ENCODE assay signal across 9 cellular contexts in the genomic region with DNA sequence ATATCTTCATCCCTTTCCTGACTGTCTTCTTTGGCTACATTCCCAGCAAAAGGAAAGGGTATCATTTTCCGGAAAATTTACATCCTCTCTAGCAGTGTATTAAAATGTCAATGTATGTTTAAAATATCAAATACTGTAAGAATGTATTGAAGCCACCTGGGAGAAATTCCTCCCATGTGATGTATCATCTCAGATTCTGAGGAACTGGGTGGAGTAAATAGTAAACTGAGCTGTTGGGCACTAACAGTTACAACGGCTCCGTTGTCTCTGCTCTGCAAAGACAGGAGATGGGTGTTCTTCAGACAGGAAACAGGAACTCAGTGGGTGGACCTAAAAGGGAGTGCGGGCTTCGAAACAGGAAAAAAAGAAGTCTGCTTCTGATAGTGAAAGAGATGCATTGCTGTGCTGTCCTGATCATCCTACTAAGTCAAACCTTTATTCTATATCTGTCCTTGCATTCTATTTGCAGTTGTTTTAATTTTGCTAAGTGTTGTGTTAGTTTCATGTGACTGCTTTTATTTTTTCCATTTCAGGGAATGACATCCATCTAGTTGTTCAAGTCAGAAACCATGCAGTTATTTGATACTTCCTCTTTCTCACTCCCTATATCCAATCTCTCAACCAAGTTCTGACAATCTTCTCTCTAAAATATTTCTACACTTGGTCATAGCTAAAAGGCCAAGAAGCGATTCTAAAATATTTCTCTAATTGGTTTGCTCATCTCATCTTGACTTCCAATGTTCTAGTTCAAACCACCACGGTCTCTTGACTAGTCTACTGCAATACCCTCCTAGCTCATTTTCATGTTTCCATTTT. TPM values are rescaled to one million over a fixed set of nuclear protein-coding genes. Genes with fewer than 3 reads are reported as not detected.
DNase-seq lines count a peak whose midpoint lies in the region; ATAC-seq and TF ChIP-seq lines count a peak whose summit lies in the region.
"Had no signal": no experiment of that assay in that cellular context is flagged by ENCODE, and none has a peak within 500 bp of the region (broad histone marks: within the 10 kb centered on the region; RNA-seq: fewer than 3 reads in every experiment).

No MANE protein-coding gene starts in this region.

- H4K20me1 ChIP-seq in GM23338 (replicated peaks; ENCODE audit: insufficient read depth) = no peaks in the 10 kb centered on the region

- no peak overlapping the region for H2AFZ ChIP-seq in GM23338

- no peaks in the 10 kb centered on the region for H3K9me3 Mint-ChIP-seq in GM23338

- ATAC-seq in GM18861 (IDR thresholded peaks at IDR 0.05; ENCODE audit: unreplicated experiment) (peak; percentile 50), HG02759 (IDR thresholded peaks at IDR 0.05; ENCODE audit: unreplicated experiment) (peak; percentile 45), upper lobe of right lung (peak; percentile 72), GM19455 (IDR thresholded peaks at IDR 0.05; ENCODE audit: unreplicated experiment) (no peak), GM23338 (no peak)

- no peaks in the 10 kb centered on the region for H3K36me3 Mint-ChIP-seq in GM23338 (ENCODE audit: low read depth)

- H3K9me2 ChIP-seq in GM23338 (ENCODE audit: insufficient read depth) = no peaks in the 10 kb centered on the region

- H3K4me1 ChIP-seq in upper lobe of right lung = peaks cover 22% of the 10 kb centered on the region
- H3K4me1 ChIP-seq in GM23338 (ENCODE audit: insufficient read depth) = no peaks in the 10 kb centered on the region

- no peaks in the 10 kb centered on the region for H3K9me3 ChIP-seq in upper lobe of right lung

- H3K27me3 Mint-ChIP-seq in GM23338 (ENCODE audit: insufficient read depth, low read depth, poor library complexity) = no peaks in the 10 kb centered on the region

- H3K27me3 ChIP-seq in upper lobe of right lung (no peaks in the 10 kb centered on the region), GM23338 (ENCODE audit: insufficient read depth) (no peaks in the 10 kb centered on the region)

- H3K27ac Mint-ChIP-seq in GM23338 = no peak overlapping the region

- H3K4me3 Mint-ChIP-seq in GM23338 = no peak overlapping the region

- TF ChIP-seq POLR2A in erythroblast (IDR thresholded peaks at IDR 0.05; ENCODE audit: low read length) = no peak

- peaks cover 7% of the 10 kb centered on the region for H3K4me1 Mint-ChIP-seq in GM23338

- H3K36me3 ChIP-seq in upper lobe of right lung = no peaks in the 10 kb centered on the region
- H3K36me3 ChIP-seq in GM23338 (ENCODE audit: insufficient read depth) = no peaks in the 10 kb centered on the region

- intact Hi-C loops in upper lobe of right lung (cut with DNase I) = no loop called here

- H3K79me2 ChIP-seq in GM23338 (replicated peaks; ENCODE audit: insufficient read depth) = no peaks in the 10 kb centered on the region

- peak overlapping the region; percentile 20 for H3K27ac ChIP-seq in upper lobe of right lung
- no peak overlapping the region for H3K27ac ChIP-seq in GM23338 (ENCODE audit: low read depth)
- H3K27ac ChIP-seq: VCaP had no signal

- peak; percentile 10 to 23 for DNase-seq in erythroblast (lab: John Stamatoyannopoulos, UW)
- DNase-seq in upper lobe of right lung = no peak
- no peak for DNase-seq in GM23338 (ENCODE audit: low spot score)
- no peak for DNase-seq in NK-92 treated with Interleukin-12 subunit alpha and Interleukin-12 subunit beta, amount 100 ng/mL, for 24 hours (lab: John Stamatoyannopoulos, UW)

- no peak overlapping the region for H3K4me2 ChIP-seq in GM23338

- H3K4me3 ChIP-seq in upper lobe of right lung (no peak overlapping the region), GM23338 (no peak overlapping the region)

- TF ChIP-seq CTCF in upper lobe of right lung (IDR thresholded peaks at IDR 0.05) (no peak), GM23338 (conservative IDR thresholded peaks at IDR 0.05; ENCODE audit: low read depth in 2 of 2) (no peak)

- H3F3A ChIP-seq in GM23338 (replicated peaks; ENCODE audit: low read depth) = no peaks in the 10 kb centered on the region

TF ChIP-seq in PFSK-1, 5 proteins besides CTCF, POLR2A, EP300 and RAD21:
- TF ChIP-seq POLR2AphosphoS5 (IDR thresholded peaks at IDR 0.05; ENCODE audit: low read depth, low read length) = peak; percentile 78
- no peak for TF ChIP-seq TAF1 (IDR thresholded peaks at IDR 0.05; ENCODE audit: borderline replicate concordance, insufficient read depth, low read length)

TF ChIP-seq in GM23338, 12 proteins besides CTCF, POLR2A, EP300 and RAD21:
- no peak for TF ChIP-seq ZNF331 (CRISPR knock-in tag; IDR thresholded peaks at IDR 0.05; ENCODE audit: low read depth)
- TF ChIP-seq, protein P1, sequence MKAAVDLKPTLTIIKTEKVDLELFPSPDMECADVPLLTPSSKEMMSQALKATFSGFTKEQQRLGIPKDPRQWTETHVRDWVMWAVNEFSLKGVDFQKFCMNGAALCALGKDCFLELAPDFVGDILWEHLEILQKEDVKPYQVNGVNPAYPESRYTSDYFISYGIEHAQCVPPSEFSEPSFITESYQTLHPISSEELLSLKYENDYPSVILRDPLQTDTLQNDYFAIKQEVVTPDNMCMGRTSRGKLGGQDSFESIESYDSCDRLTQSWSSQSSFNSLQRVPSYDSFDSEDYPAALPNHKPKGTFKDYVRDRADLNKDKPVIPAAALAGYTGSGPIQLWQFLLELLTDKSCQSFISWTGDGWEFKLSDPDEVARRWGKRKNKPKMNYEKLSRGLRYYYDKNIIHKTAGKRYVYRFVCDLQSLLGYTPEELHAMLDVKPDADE (IDR thresholded peaks at IDR 0.05) = no peak

RNA-seq across cellular contexts. Expression of a gene that starts 19.4 kb away (rescaled TPM):
- 0.92 TPM for polyA plus RNA-seq in PFSK-1 (2012; ENCODE audit: insufficient read length, low read depth)
- 35.7 TPM for total RNA-seq in upper lobe of right lung
- 14.6 and 15.5 TPM in 2 replicates for total RNA-seq in GM23338 (2014; rRNA removed; shearing (Covaris generic))
- polyA plus RNA-seq in GM23338 (2016; fragmentation: Nextera tagmentation; extraction: Ambion mirVana) = 3.4 and 3.9 TPM in 2 replicates

RNA-seq across cellular contexts. Expression of a gene that starts 20.2 kb away (rescaled TPM):
- 0.41 TPM for polyA plus RNA-seq in PFSK-1 (2012; ENCODE audit: insufficient read length, low read depth)
- 8.1 TPM for total RNA-seq in upper lobe of right lung
- 12.2 and 14.9 TPM in 2 replicates for total RNA-seq in GM23338 (2014; rRNA removed; shearing (Covaris generic))
- 4.4 and 4.7 TPM in 2 replicates for polyA plus RNA-seq in GM23338 (2016; fragmentation: Nextera tagmentation; extraction: Ambion mirVana)

RNA-seq across cellular contexts. Expression of a gene that starts 44.2 kb away (rescaled TPM):
- polyA plus RNA-seq in PFSK-1 (2012; ENCODE audit: insufficient read length, low read depth) = 46.5 TPM
- total RNA-seq in upper lobe of right lung = 31.4 TPM
- 17.2 and 19.7 TPM in 2 replicates for total RNA-seq in GM23338 (2014; rRNA removed; shearing (Covaris generic))
- polyA plus RNA-seq in GM23338 (2016; fragmentation: Nextera tagmentation; extraction: Ambion mirVana) = 17.8 and 19.5 TPM in 2 replicates

RNA-seq across cellular contexts. Expression of a gene that starts 44.4 kb away (rescaled TPM):
- polyA plus RNA-seq in PFSK-1 (2012; ENCODE audit: insufficient read length, low read depth) = 143 TPM
- total RNA-seq in upper lobe of right lung = 119 TPM
- 89.4 and 105 TPM in 2 replicates for total RNA-seq in GM23338 (2014; rRNA removed; shearing (Covaris generic))
- 98.7 and 101 TPM in 2 replicates for polyA plus RNA-seq in GM23338 (2016; fragmentation: Nextera tagmentation; extraction: Ambion mirVana)

RNA-seq across cellular contexts. Expression of a gene that starts 47.9 kb away (rescaled TPM):
- not detected for polyA plus RNA-seq in PFSK-1 (2012; ENCODE audit: insufficient read length, low read depth)
- not detected for total RNA-seq in upper lobe of right lung
- total RNA-seq in GM23338 (2014; rRNA removed; shearing (Covaris generic)) = 0.52 and 0.74 TPM in 2 replicates
- 0.32 and 0.54 TPM in 2 replicates for polyA plus RNA-seq in GM23338 (2016; fragmentation: Nextera tagmentation; extraction: Ambion mirVana)

Comparison
In these comparisons a context has a peak if more than half of its experiments do, and no peak if none do; other contexts are left out.
1. ATAC-seq: peak in GM18861 (single experiment), HG02759 (single experiment) and upper lobe of right lung (single experiment); none in GM19455 (single experiment) and GM23338 (single experiment).
2. DNase-seq: peak in erythroblast (2 of 2); none in upper lobe of right lung (single experiment), GM23338 (single experiment) and NK-92 treated with Interleukin-12 subunit alpha and Interleukin-12 subunit beta, amount 100 ng/mL, for 24 hours (single experiment).